ENCODE assay signal across 8 cellular contexts in genomic region chr10:71207578-71207977, GRCh38.
"Had no signal": no experiment of that assay in that cellular context is flagged by ENCODE, and none has a peak within 500 bp of the region (broad histone marks: within the 10 kb centered on the region; RNA-seq: fewer than 3 reads in every experiment).

No MANE protein-coding gene starts in this region.

- DNase-seq: HCEC 1CT, KBM-7 had no signal

- H3K4me2 ChIP-seq: GM23338, KMS-11 had no signal

- H3K27ac ChIP-seq: KMS-11 had no signal

- H3K4me3 ChIP-seq: GM23338 had no signal

- H3K9me3 Mint-ChIP-seq: GM23338, H9 had no signal

- FAIRE-seq: H1, H54, HTR-8/SVneo had no signal

- H3K27ac Mint-ChIP-seq: GM23338, H9 had no signal

- H3K9ac ChIP-seq: KMS-11 had no signal

- ATAC-seq: GM23338 had no signal

- H2AFZ ChIP-seq: GM23338 had no signal

- H3K4me3 Mint-ChIP-seq: GM23338, H9 had no signal
